ENCODE assay signal across 12 cellular contexts in the genomic region with DNA sequence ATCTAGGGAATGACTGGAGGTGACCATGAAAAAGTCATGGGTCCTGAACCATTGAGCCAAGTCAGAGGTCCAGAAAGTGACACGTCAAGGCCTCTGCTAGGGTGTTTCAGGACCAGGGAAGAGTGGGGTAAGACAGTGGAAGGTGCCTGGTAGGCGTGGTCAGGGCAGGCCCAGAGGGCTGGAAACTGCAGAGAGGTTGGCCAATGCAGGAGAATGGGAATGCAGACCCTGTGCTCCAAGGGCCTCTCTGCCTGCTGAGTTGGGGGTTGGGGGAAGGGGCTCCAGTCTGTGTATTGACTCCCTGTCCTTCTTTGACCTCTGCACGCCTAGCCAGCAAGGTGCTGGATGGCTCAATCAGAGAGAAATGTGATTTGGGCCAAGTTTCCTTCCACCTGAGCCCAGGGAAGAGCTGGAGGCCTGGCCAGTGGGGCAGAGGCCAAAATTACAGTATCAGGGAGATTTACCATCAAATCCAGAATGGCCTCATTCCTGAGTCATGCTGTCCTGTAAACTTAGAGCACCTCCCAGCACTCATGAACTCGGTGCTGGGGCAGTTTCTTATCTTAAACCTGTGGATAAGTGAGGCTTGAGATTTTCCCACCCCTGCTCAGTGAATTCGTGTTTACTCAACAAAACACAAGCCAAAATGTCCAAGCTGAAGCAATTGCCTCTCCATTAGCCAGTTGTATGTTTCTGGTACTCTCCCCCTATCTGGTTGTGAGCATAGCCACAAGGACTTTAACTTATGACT. TPM values are rescaled to one million over a fixed set of nuclear protein-coding genes. Genes with fewer than 3 reads are reported as not detected.
DNase-seq lines count a peak whose midpoint lies in the region; ATAC-seq and TF ChIP-seq lines count a peak whose summit lies in the region.
"Had no signal": no experiment of that assay in that cellular context is flagged by ENCODE, and none has a peak within 500 bp of the region (broad histone marks: within the 10 kb centered on the region; RNA-seq: fewer than 3 reads in every experiment).

No MANE protein-coding gene starts in this region.

- intact Hi-C loops in right lobe of liver (cut with DNase I) (no loop called here), upper lobe of right lung (cut with DNase I) (no loop called here)

- peaks cover 20% of the 10 kb centered on the region for H3K4me1 Mint-ChIP-seq in activated naive CD8-positive, alpha-beta T cell treated with anti-CD3 and anti-CD28 coated beads, Interleukin-2, amount 10 ng/mL, durations not matched to agents 7 days and 5 days
- peaks cover 16% of the 10 kb centered on the region for H3K4me1 Mint-ChIP-seq in activated naive CD8-positive, alpha-beta T cell treated with anti-CD3 and anti-CD28 coated beads, Interleukin-2, amount 50 U/mL, for 24 hours
- H3K4me1 Mint-ChIP-seq in brain (peaks cover 93% of the 10 kb centered on the region), nephron progenitor cell (peaks cover 85% of the 10 kb centered on the region)

- H3K9me3 Mint-ChIP-seq in activated naive CD8-positive, alpha-beta T cell treated with anti-CD3 and anti-CD28 coated beads, Interleukin-2, amount 10 ng/mL, durations not matched to agents 7 days and 5 days: no peaks in the 10 kb centered on the region
- no peaks in the 10 kb centered on the region for H3K9me3 Mint-ChIP-seq in activated naive CD8-positive, alpha-beta T cell treated with anti-CD3 and anti-CD28 coated beads, Interleukin-2, amount 50 U/mL, for 24 hours
- peaks cover 0 to 7% (median 0%) of the 10 kb centered on the region in 5 experiments for H3K9me3 Mint-ChIP-seq in brain
- H3K9me3 Mint-ChIP-seq in nephron progenitor cell: peaks cover 5% of the 10 kb centered on the region

- ATAC-seq in activated naive CD8-positive, alpha-beta T cell treated with anti-CD3 and anti-CD28 coated beads, Interleukin-2, amount 10 ng/mL, durations not matched to agents 7 days and 5 days (ENCODE audit: low read depth): no peak
- ATAC-seq in activated naive CD8-positive, alpha-beta T cell treated with anti-CD3 and anti-CD28 coated beads, Interleukin-2, amount 50 U/mL, for 24 hours: no peak
- peak in 3 of 4 donors; percentile 4 to 51 (median 20) for ATAC-seq in right lobe of liver
- ATAC-seq in upper lobe of right lung: peak; percentile 79
- ATAC-seq: activated CD4-positive, CD25-positive, alpha-beta regulatory T cell treated with anti-CD3 and anti-CD28 coated beads, Interleukin-2, amount 50 U/mL, for 24 hours; sciatic nerve had no signal

- no peak overlapping the region for H3K4me3 Mint-ChIP-seq in activated naive CD8-positive, alpha-beta T cell treated with anti-CD3 and anti-CD28 coated beads, Interleukin-2, amount 10 ng/mL, durations not matched to agents 7 days and 5 days
- H3K4me3 Mint-ChIP-seq in activated naive CD8-positive, alpha-beta T cell treated with anti-CD3 and anti-CD28 coated beads, Interleukin-2, amount 50 U/mL, for 24 hours: no peak overlapping the region
- H3K4me3 Mint-ChIP-seq in brain: no peak overlapping the region
- H3K4me3 Mint-ChIP-seq in nephron progenitor cell: no peak overlapping the region

- no peak for TF ChIP-seq POLR2A in right lobe of liver (IDR thresholded peaks at IDR 0.05)

- DNase-seq in activated naive CD8-positive, alpha-beta T cell treated with anti-CD3 and anti-CD28 coated beads, Interleukin-2, amount 10 ng/mL, durations not matched to agents 7 days and 5 days: no peak
- no peak for DNase-seq in activated naive CD8-positive, alpha-beta T cell treated with anti-CD3 and anti-CD28 coated beads, Interleukin-2, amount 50 U/mL, for 24 hours
- peak in 1 of 3 donors; percentile 58 for DNase-seq in right lobe of liver
- DNase-seq in upper lobe of right lung: no peak
- no peak for DNase-seq in NK-92 treated with Interleukin-12 subunit alpha and Interleukin-12 subunit beta, amount 100 ng/mL, for 24 hours (lab: John Stamatoyannopoulos, UW)
- no peak for DNase-seq in HEK293T (ENCODE audit: extremely low spot score)
- no peak for DNase-seq in nephron progenitor cell
- DNase-seq: NCI-H1694 had no signal

- POLR2A ChIA-PET in activated naive CD8-positive, alpha-beta T cell treated with anti-CD3 and anti-CD28 coated beads, Interleukin-2, amount 10 ng/mL, durations not matched to agents 7 days and 5 days (lab: Charles Lee): no interaction called here
- POLR2A ChIA-PET in HEK293T (lab: Yijun Ruan, JAX): no interaction called here

- H3K9me3 ChIP-seq in right lobe of liver (no peaks in the 10 kb centered on the region), upper lobe of right lung (no peaks in the 10 kb centered on the region)
- H3K9me3 ChIP-seq: thoracic aorta had no signal

- no peak for TF ChIP-seq CTCF in brain (conservative IDR thresholded peaks at IDR 0.05)
- TF ChIP-seq CTCF in right lobe of liver (IDR thresholded peaks at IDR 0.05): no peak
- no peak for TF ChIP-seq CTCF in upper lobe of right lung (IDR thresholded peaks at IDR 0.05)
- TF ChIP-seq CTCF in nephron progenitor cell (IDR thresholded peaks at IDR 0.05): no peak

- H3K4me1 ChIP-seq in right lobe of liver (peaks cover 0 to 65% (median 29%) of the 10 kb centered on the region in 4 donors), upper lobe of right lung (peaks cover 46% of the 10 kb centered on the region)

- 25% methylated on average over 3 of the region's 5 CpGs for WGBS in right lobe of liver (ENCODE audit: insufficient coverage, low coverage, low lambda C conversion rate, missing lambda C conversion rate)

- CTCF ChIA-PET in HEK293T (lab: Yijun Ruan, JAX): no interaction called here

- no peaks in the 10 kb centered on the region for H3K36me3 Mint-ChIP-seq in activated naive CD8-positive, alpha-beta T cell treated with anti-CD3 and anti-CD28 coated beads, Interleukin-2, amount 10 ng/mL, durations not matched to agents 7 days and 5 days
- H3K36me3 Mint-ChIP-seq in activated naive CD8-positive, alpha-beta T cell treated with anti-CD3 and anti-CD28 coated beads, Interleukin-2, amount 50 U/mL, for 24 hours (ENCODE audit: low read depth): no peaks in the 10 kb centered on the region
- H3K36me3 Mint-ChIP-seq in brain (no peaks in the 10 kb centered on the region), nephron progenitor cell (ENCODE audit: low read depth) (no peaks in the 10 kb centered on the region)

- no peaks in the 10 kb centered on the region for H3K27me3 Mint-ChIP-seq in activated naive CD8-positive, alpha-beta T cell treated with anti-CD3 and anti-CD28 coated beads, Interleukin-2, amount 10 ng/mL, durations not matched to agents 7 days and 5 days
- peaks cover 3% of the 10 kb centered on the region for H3K27me3 Mint-ChIP-seq in activated naive CD8-positive, alpha-beta T cell treated with anti-CD3 and anti-CD28 coated beads, Interleukin-2, amount 50 U/mL, for 24 hours
- H3K27me3 Mint-ChIP-seq in brain (peaks cover 2% of the 10 kb centered on the region), nephron progenitor cell (ENCODE audit: low read depth, poor library complexity) (peaks cover 7% of the 10 kb centered on the region)

- H3K27ac ChIP-seq in right lobe of liver: peak overlapping the region; percentile 39 to 73 (median 39)
- no peak overlapping the region for H3K27ac ChIP-seq in upper lobe of right lung

- no peaks in the 10 kb centered on the region for H3K36me3 ChIP-seq in right lobe of liver
- H3K36me3 ChIP-seq in upper lobe of right lung: no peaks in the 10 kb centered on the region
- H3K36me3 ChIP-seq: thoracic aorta had no signal

- peak overlapping the region; percentile 18 for H3K27ac Mint-ChIP-seq in activated naive CD8-positive, alpha-beta T cell treated with anti-CD3 and anti-CD28 coated beads, Interleukin-2, amount 10 ng/mL, durations not matched to agents 7 days and 5 days
- H3K27ac Mint-ChIP-seq in activated naive CD8-positive, alpha-beta T cell treated with anti-CD3 and anti-CD28 coated beads, Interleukin-2, amount 50 U/mL, for 24 hours: no peak overlapping the region
- H3K27ac Mint-ChIP-seq in brain: peak overlapping the region in 3 of 5 experiments; percentile 32 to 99 (median 78)
- H3K27ac Mint-ChIP-seq in nephron progenitor cell: no peak overlapping the region

- H3K4me3 ChIP-seq in right lobe of liver (no peak overlapping the region), upper lobe of right lung (no peak overlapping the region)
- H3K4me3 ChIP-seq: thoracic aorta had no signal

- no peaks in the 10 kb centered on the region for H3K27me3 ChIP-seq in right lobe of liver
- no peaks in the 10 kb centered on the region for H3K27me3 ChIP-seq in upper lobe of right lung

TF ChIP-seq in HEK293T, 16 proteins besides CTCF, POLR2A, EP300 and RAD21:
- TF ChIP-seq BHLHE40 (IDR thresholded peaks at IDR 0.05; ENCODE audit: borderline replicate concordance): no peak
- TF ChIP-seq ELF4 (IDR thresholded peaks at IDR 0.05): no peak
- TF ChIP-seq L3MBTL2 (conservative IDR thresholded peaks at IDR 0.05): no peak
- TF ChIP-seq ZNF384 (IDR thresholded peaks at IDR 0.05): no peak
- TF ChIP-seq ARNT (IDR thresholded peaks at IDR 0.05): no peak
- TF ChIP-seq FOXM1 (IDR thresholded peaks at IDR 0.05; ENCODE audit: borderline replicate concordance): no peak
- no peak for TF ChIP-seq SP1 (IDR thresholded peaks at IDR 0.05)
- no peak for TF ChIP-seq TARDBP (IDR thresholded peaks at IDR 0.05)
- no peak for TF ChIP-seq FOXK2 (IDR thresholded peaks at IDR 0.05)
- no peak for TF ChIP-seq LEF1 (IDR thresholded peaks at IDR 0.05; ENCODE audit: borderline replicate concordance)
- TF ChIP-seq, protein P1, sequence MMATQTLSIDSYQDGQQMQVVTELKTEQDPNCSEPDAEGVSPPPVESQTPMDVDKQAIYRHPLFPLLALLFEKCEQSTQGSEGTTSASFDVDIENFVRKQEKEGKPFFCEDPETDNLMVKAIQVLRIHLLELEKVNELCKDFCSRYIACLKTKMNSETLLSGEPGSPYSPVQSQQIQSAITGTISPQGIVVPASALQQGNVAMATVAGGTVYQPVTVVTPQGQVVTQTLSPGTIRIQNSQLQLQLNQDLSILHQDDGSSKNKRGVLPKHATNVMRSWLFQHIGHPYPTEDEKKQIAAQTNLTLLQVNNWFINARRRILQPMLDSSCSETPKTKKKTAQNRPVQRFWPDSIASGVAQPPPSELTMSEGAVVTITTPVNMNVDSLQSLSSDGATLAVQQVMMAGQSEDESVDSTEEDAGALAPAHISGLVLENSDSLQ (IDR thresholded peaks at IDR 0.05): no peak
- TF ChIP-seq NFRKB (IDR thresholded peaks at IDR 0.05): no peak
- no peak for TF ChIP-seq FOXA1 (IDR thresholded peaks at IDR 0.05)
- TF ChIP-seq CTBP1 (IDR thresholded peaks at IDR 0.05; ENCODE audit: borderline replicate concordance): no peak
- no peak for TF ChIP-seq HDGF (IDR thresholded peaks at IDR 0.05; ENCODE audit: borderline replicate concordance)
- no peak for TF ChIP-seq SUZ12 (IDR thresholded peaks at IDR 0.05)

RNA-seq across cellular contexts. Expression of a gene that starts 24.4 kb away (rescaled TPM):
- total RNA-seq in activated naive CD8-positive, alpha-beta T cell treated with anti-CD3 and anti-CD28 coated beads, Interleukin-2, amount 10 ng/mL, durations not matched to agents 7 days and 5 days: 10 to 100 TPM; 38.5 to 41.0 TPM
- 49.8 TPM for polyA plus RNA-seq in brain (ENCODE audit: insufficient read depth, low read depth, low replicate concordance)
- 10 to 100 TPM; 11.7 to 18.1 (median 13.7) TPM for total RNA-seq in right lobe of liver
- total RNA-seq in upper lobe of right lung: 50.6 TPM

Comparison
In these comparisons a context has a peak if more than half of its experiments do, and no peak if none do; other contexts are left out.
1. H3K27ac Mint-ChIP-seq: peak in activated naive CD8-positive, alpha-beta T cell treated with anti-CD3 and anti-CD28 coated beads, Interleukin-2, amount 10 ng/mL, durations not matched to agents 7 days and 5 days (single experiment) and brain (3 of 5); none in activated naive CD8-positive, alpha-beta T cell treated with anti-CD3 and anti-CD28 coated beads, Interleukin-2, amount 50 U/mL, for 24 hours (single experiment) and nephron progenitor cell (single experiment).
2. ATAC-seq: peak in right lobe of liver (3 of 4) and upper lobe of right lung (single experiment); none in activated naive CD8-positive, alpha-beta T cell treated with anti-CD3 and anti-CD28 coated beads, Interleukin-2, amount 10 ng/mL, durations not matched to agents 7 days and 5 days (single experiment) and activated naive CD8-positive, alpha-beta T cell treated with anti-CD3 and anti-CD28 coated beads, Interleukin-2, amount 50 U/mL, for 24 hours (single experiment).